Comparison of ENCODE assay signal across 10 cellular contexts in the genomic region with DNA sequence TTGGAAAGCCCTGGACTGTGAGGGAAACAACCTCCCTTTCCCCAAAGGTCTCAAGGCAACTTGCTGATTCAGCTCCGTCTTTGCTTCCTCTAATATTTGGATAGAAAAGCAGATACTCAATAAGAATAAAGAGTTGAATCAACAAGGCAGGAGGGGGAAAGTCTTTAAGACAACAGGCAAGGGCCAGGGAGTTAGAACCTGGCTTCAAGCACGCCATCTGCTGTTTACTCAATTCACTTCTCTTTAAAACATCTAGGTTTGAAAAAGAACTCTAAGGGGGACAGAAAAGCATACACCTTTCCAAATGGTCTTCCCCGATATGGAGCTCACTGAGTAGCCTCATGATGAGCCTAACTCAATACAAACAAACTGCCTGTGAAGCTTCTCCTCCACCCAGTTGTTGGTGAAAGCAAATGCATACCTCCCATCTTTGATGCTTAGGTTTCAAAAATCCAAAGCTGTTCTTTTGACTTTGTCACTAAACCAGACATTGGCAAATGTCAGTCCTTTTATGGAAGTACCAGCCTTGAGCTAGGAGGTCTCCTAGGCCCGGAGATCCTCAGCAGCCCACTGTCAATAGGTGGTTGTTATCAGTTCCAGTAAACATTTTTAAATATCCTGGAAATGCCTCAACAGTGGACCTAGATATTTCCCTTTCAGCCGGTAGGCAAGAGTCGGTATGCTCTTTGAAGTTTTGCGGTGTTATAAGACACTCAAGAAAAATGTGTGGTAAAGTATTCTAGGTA.
DNase-seq lines count a peak whose midpoint lies in the region; ATAC-seq and TF ChIP-seq lines count a peak whose summit lies in the region.
"Had no signal": no experiment of that assay in that cellular context is flagged by ENCODE, and none has a peak within 500 bp of the region (broad histone marks: within the 10 kb centered on the region; RNA-seq: fewer than 3 reads in every experiment).

No MANE protein-coding gene starts in this region.

- H3K27me3 ChIP-seq in upper lobe of right lung (no peaks in the 10 kb centered on the region), spleen (replicated peaks in 1 of 7) (no peaks in the 10 kb centered on the region)

- peak; percentile 12 for DNase-seq in activated CD8-positive, alpha-beta T cell treated with anti-CD3 and anti-CD28 coated beads for 36 hours
- no peak for DNase-seq in activated CD8-positive, alpha-beta T cell treated with anti-CD3 and anti-CD28 coated beads, Interleukin-2, amount 10 ng/mL, durations not matched to agents 7 days and 5 days
- DNase-seq in RPMI8226 = peak; percentile 3
- peak in 1 of 2 donors; percentile 54 for DNase-seq in foreskin fibroblast
- no peak for DNase-seq in upper lobe of right lung
- DNase-seq in spleen = no peak
- no peak for DNase-seq in NCI-H1092 (lab: John Stamatoyannopoulos, UW)
- no peak for DNase-seq in RKO (ENCODE audit: low spot score)
- DNase-seq: NCI-H146 had no signal

- H3K4me3 Mint-ChIP-seq in activated CD8-positive, alpha-beta T cell treated with anti-CD3 and anti-CD28 coated beads for 36 hours = no peak overlapping the region
- H3K4me3 Mint-ChIP-seq in activated CD8-positive, alpha-beta T cell treated with anti-CD3 and anti-CD28 coated beads, Interleukin-2, amount 10 ng/mL, durations not matched to agents 7 days and 5 days = no peak overlapping the region
- H3K4me3 Mint-ChIP-seq: CD8-positive, alpha-beta T cell had no signal

- H3K27me3 Mint-ChIP-seq in activated CD8-positive, alpha-beta T cell treated with anti-CD3 and anti-CD28 coated beads for 36 hours = peaks cover 3% of the 10 kb centered on the region
- H3K27me3 Mint-ChIP-seq in activated CD8-positive, alpha-beta T cell treated with anti-CD3 and anti-CD28 coated beads, Interleukin-2, amount 10 ng/mL, durations not matched to agents 7 days and 5 days (ENCODE audit: low read depth) = no peaks in the 10 kb centered on the region

- H3K27ac ChIP-seq in upper lobe of right lung (no peak overlapping the region), spleen (no peak overlapping the region)

- TF ChIP-seq POLR2A in spleen (IDR thresholded peaks at IDR 0.05) = no peak

- H3K9me3 ChIP-seq in upper lobe of right lung (no peaks in the 10 kb centered on the region), spleen (no peaks in the 10 kb centered on the region)

- no peaks in the 10 kb centered on the region for H3K9me3 Mint-ChIP-seq in activated CD8-positive, alpha-beta T cell treated with anti-CD3 and anti-CD28 coated beads for 36 hours
- H3K9me3 Mint-ChIP-seq in activated CD8-positive, alpha-beta T cell treated with anti-CD3 and anti-CD28 coated beads, Interleukin-2, amount 10 ng/mL, durations not matched to agents 7 days and 5 days (ENCODE audit: insufficient read depth) = no peaks in the 10 kb centered on the region
- H3K9me3 Mint-ChIP-seq: CD8-positive, alpha-beta T cell had no signal

- H3K36me3 ChIP-seq in upper lobe of right lung = no peaks in the 10 kb centered on the region
- H3K36me3 ChIP-seq in spleen = no peaks in the 10 kb centered on the region

- ATAC-seq in activated CD8-positive, alpha-beta T cell treated with anti-CD3 and anti-CD28 coated beads for 36 hours = no peak
- ATAC-seq in activated CD8-positive, alpha-beta T cell treated with anti-CD3 and anti-CD28 coated beads, Interleukin-2, amount 10 ng/mL, durations not matched to agents 7 days and 5 days = no peak
- peak; percentile 39 for ATAC-seq in upper lobe of right lung
- ATAC-seq: CD8-positive, alpha-beta T cell had no signal

- CTCF ChIA-PET in activated CD8-positive, alpha-beta T cell treated with anti-CD3 and anti-CD28 coated beads for 36 hours (lab: Charles Lee) = interaction anchor here (0.6 to 2.5 kb wide), 22 partner anchors 10 to 1113 kb away, joined by 3 to 21 read pairs (median 3); a partner anchor contains a TSS
- CTCF ChIA-PET in activated CD8-positive, alpha-beta T cell treated with anti-CD3 and anti-CD28 coated beads, Interleukin-2, amount 10 ng/mL, durations not matched to agents 7 days and 5 days (lab: Charles Lee) = interaction anchor here (0.6 to 2.6 kb wide), 24 partner anchors 10 to 163 kb away, joined by 3 to 19 read pairs (median 3); a partner anchor contains a TSS

- H3K4me1 Mint-ChIP-seq in activated CD8-positive, alpha-beta T cell treated with anti-CD3 and anti-CD28 coated beads for 36 hours (ENCODE audit: low read depth) = peaks cover 16% of the 10 kb centered on the region
- H3K4me1 Mint-ChIP-seq in activated CD8-positive, alpha-beta T cell treated with anti-CD3 and anti-CD28 coated beads, Interleukin-2, amount 10 ng/mL, durations not matched to agents 7 days and 5 days (ENCODE audit: low read depth) = peaks cover 5% of the 10 kb centered on the region

- intact Hi-C loops in activated CD8-positive, alpha-beta T cell treated with anti-CD3 and anti-CD28 coated beads for 36 hours (cut with micrococcal nuclease) = no loop called here
- intact Hi-C loops in upper lobe of right lung (cut with DNase I) = loop anchor here (10.0 kb wide), 1 partner anchor 68 kb away; no protein-coding TSS in a partner anchor
- intact Hi-C loops in spleen (cut with DNase I; ENCODE audit: low total_unique reads) = loop anchor here (10.0 kb wide), 1 partner anchor 68 kb away; no protein-coding TSS in a partner anchor

- H3K27ac Mint-ChIP-seq in activated CD8-positive, alpha-beta T cell treated with anti-CD3 and anti-CD28 coated beads for 36 hours = no peak overlapping the region
- no peak overlapping the region for H3K27ac Mint-ChIP-seq in activated CD8-positive, alpha-beta T cell treated with anti-CD3 and anti-CD28 coated beads, Interleukin-2, amount 10 ng/mL, durations not matched to agents 7 days and 5 days
- H3K27ac Mint-ChIP-seq: CD8-positive, alpha-beta T cell had no signal

- no peaks in the 10 kb centered on the region for H3K36me3 Mint-ChIP-seq in activated CD8-positive, alpha-beta T cell treated with anti-CD3 and anti-CD28 coated beads for 36 hours (ENCODE audit: low read depth)
- no peaks in the 10 kb centered on the region for H3K36me3 Mint-ChIP-seq in activated CD8-positive, alpha-beta T cell treated with anti-CD3 and anti-CD28 coated beads, Interleukin-2, amount 10 ng/mL, durations not matched to agents 7 days and 5 days (ENCODE audit: low read depth)
- H3K36me3 Mint-ChIP-seq: CD8-positive, alpha-beta T cell had no signal

- no peak for TF ChIP-seq CTCF in activated CD8-positive, alpha-beta T cell treated with anti-CD3 and anti-CD28 coated beads for 36 hours (IDR thresholded peaks at IDR 0.05)
- TF ChIP-seq CTCF in foreskin fibroblast (IDR thresholded peaks at IDR 0.05; ENCODE audit: low read depth, low read length) (peak; percentile 11), upper lobe of right lung (IDR thresholded peaks at IDR 0.05) (peak; percentile 26), spleen (IDR thresholded peaks at IDR 0.05 in 8 of 11, conservative IDR thresholded peaks at IDR 0.05 in 3 of 11) (peak in 5 of 11 experiments; percentile 14 to 26 (median 19))

- H3K4me3 ChIP-seq in foreskin fibroblast (ENCODE audit: low read depth in 1 of 2, low read length in 2 of 2) (no peak overlapping the region), upper lobe of right lung (no peak overlapping the region), spleen (no peak overlapping the region)

- H3K4me1 ChIP-seq in upper lobe of right lung = peaks cover 7% of the 10 kb centered on the region
- peaks cover 0 to 13% (median 4%) of the 10 kb centered on the region in 6 donors for H3K4me1 ChIP-seq in spleen

- POLR2A ChIA-PET in activated CD8-positive, alpha-beta T cell treated with anti-CD3 and anti-CD28 coated beads for 36 hours (lab: Charles Lee) = no interaction called here
- POLR2A ChIA-PET in activated CD8-positive, alpha-beta T cell treated with anti-CD3 and anti-CD28 coated beads, Interleukin-2, amount 10 ng/mL, durations not matched to agents 7 days and 5 days (lab: Charles Lee) = interaction anchor here (0.8 kb wide), 1 partner anchor 130 kb away, joined by 3 read pairs; no protein-coding TSS in a partner anchor

- WGBS in spleen, 5 donors = 62 to 72% (median 64%) methylated on average over 7 of the region's 7 CpGs

Comparison
In these comparisons a context has a peak if more than half of its experiments do, and no peak if none do; other contexts are left out.
1. DNase-seq: peak in activated CD8-positive, alpha-beta T cell treated with anti-CD3 and anti-CD28 coated beads for 36 hours (single experiment) and RPMI8226 (single experiment); none in activated CD8-positive, alpha-beta T cell treated with anti-CD3 and anti-CD28 coated beads, Interleukin-2, amount 10 ng/mL, durations not matched to agents 7 days and 5 days (single experiment), upper lobe of right lung (single experiment), spleen (single experiment), NCI-H1092 (single experiment) and RKO (single experiment).